ENCODE assay signal across 9 cellular contexts in genomic region chr4:173025131-173025530, GRCh38.
DNase-seq lines count a peak whose midpoint lies in the region; ATAC-seq and TF ChIP-seq lines count a peak whose summit lies in the region.
"Had no signal": no experiment of that assay in that cellular context is flagged by ENCODE, and none has a peak within 500 bp of the region (broad histone marks: within the 10 kb centered on the region; RNA-seq: fewer than 3 reads in every experiment).

No MANE protein-coding gene starts in this region.

- H3K36me3 ChIP-seq in BLaER1 (no peaks in the 10 kb centered on the region), fibroblast of lung (ENCODE audit: control insufficient read depth, insufficient read depth, low read length) (no peaks in the 10 kb centered on the region)

- H3K9me3 Mint-ChIP-seq in natural killer cell = no peaks in the 10 kb centered on the region
- H3K9me3 Mint-ChIP-seq: activated B cell treated with CpG ODN at 0.5 μM for 24 hours had no signal

- peak; percentile 71 to 79 for TF ChIP-seq CTCF in fibroblast of lung (conservative IDR thresholded peaks at IDR 0.05 in 1 of 2, IDR thresholded peaks at IDR 0.05 in 1 of 2; ENCODE audit: low read depth in 1 of 2, low read length in 2 of 2)
- peak; percentile 19 for TF ChIP-seq CTCF in natural killer cell (IDR thresholded peaks at IDR 0.05)

- peaks cover 0 to 2% of the 10 kb centered on the region in 2 donors for H3K27me3 Mint-ChIP-seq in natural killer cell (ENCODE audit: low read depth in 2 of 2)
- H3K27me3 Mint-ChIP-seq: activated B cell treated with CpG ODN at 0.5 μM for 24 hours had no signal

- peak overlapping the region; percentile 66 for H3K4me2 ChIP-seq in BLaER1
- H3K4me2 ChIP-seq in fibroblast of lung (ENCODE audit: extremely low read depth, insufficient read depth, low read length) = no peak overlapping the region

- peak; percentile 56 for DNase-seq in NCI-H1092 treated with DMSO at 0.1 percent for 48 hours (lab: John Stamatoyannopoulos, UW)
- peak; percentile 43 to 46 for DNase-seq in SW 1271 (lab: John Stamatoyannopoulos, UW)
- DNase-seq in fibroblast of lung (ENCODE audit: low read depth in 2 of 2) = peak; percentile 68 to 85
- no peak for DNase-seq in natural killer cell
- no peak for DNase-seq in GOT3 (lab: John Stamatoyannopoulos, UW)
- DNase-seq: activated B cell treated with CpG ODN at 0.5 μM for 24 hours had no signal

- H3K27ac ChIP-seq in BLaER1 (peak overlapping the region; percentile 68), fibroblast of lung (ENCODE audit: insufficient read depth, low read length) (no peak overlapping the region)

- H3K4me3 ChIP-seq in BLaER1 (no peak overlapping the region), fibroblast of lung (replicated peaks in 1 of 4; ENCODE audit: control extremely low read depth in 1 of 4, insufficient read depth in 1 of 4, low read depth in 3 of 4, low read length in 4 of 4) (no peak overlapping the region)

- H3K27ac Mint-ChIP-seq in natural killer cell = no peak overlapping the region
- H3K27ac Mint-ChIP-seq: activated B cell treated with CpG ODN at 0.5 μM for 24 hours had no signal

- H3K36me3 Mint-ChIP-seq in natural killer cell = no peaks in the 10 kb centered on the region

- no peak overlapping the region for H2AFZ ChIP-seq in fibroblast of lung (ENCODE audit: low read length)

- H3K27me3 ChIP-seq in BLaER1 = no peaks in the 10 kb centered on the region
- H3K27me3 ChIP-seq in fibroblast of lung (ENCODE audit: control insufficient read depth, insufficient read depth, low read length) = no peaks in the 10 kb centered on the region

- H3K4me1 ChIP-seq in BLaER1 = peaks cover 21% of the 10 kb centered on the region
- no peaks in the 10 kb centered on the region for H3K4me1 ChIP-seq in fibroblast of lung (ENCODE audit: control insufficient read depth, extremely low read depth, insufficient read depth, low read length)

- H4K20me1 ChIP-seq in BLaER1 (no peaks in the 10 kb centered on the region), fibroblast of lung (ENCODE audit: control insufficient read depth, extremely low read depth, insufficient read depth, low read length) (no peaks in the 10 kb centered on the region)

- H3K4me1 Mint-ChIP-seq in natural killer cell = peaks cover 0 to 5% of the 10 kb centered on the region in 2 donors

- H3K9ac ChIP-seq in BLaER1 (no peak overlapping the region), fibroblast of lung (ENCODE audit: insufficient read depth, low read length) (no peak overlapping the region)

- H3K4me3 Mint-ChIP-seq in natural killer cell = no peak overlapping the region
- H3K4me3 Mint-ChIP-seq: activated B cell treated with CpG ODN at 0.5 μM for 24 hours had no signal

- intact Hi-C loops in natural killer cell (cut with micrococcal nuclease) = loop anchor here (1.0 to 5.0 kb wide), 3 partner anchors 232 to 392 kb away; no protein-coding TSS in a partner anchor

- ATAC-seq in GM18502 (IDR thresholded peaks at IDR 0.05; ENCODE audit: poor library complexity, unreplicated experiment) = peak; percentile 87
- peak; percentile 66 for ATAC-seq in HG02763 (IDR thresholded peaks at IDR 0.05; ENCODE audit: unreplicated experiment)
- ATAC-seq in natural killer cell = peak in 2 of 3 donors; percentile 29 to 60

- H3K79me2 ChIP-seq in fibroblast of lung (ENCODE audit: control insufficient read depth, insufficient read depth, low read length) = no peaks in the 10 kb centered on the region

- 0 out of 2 replicates have a peak, but pooled peaks cover 3% of the 10 kb centered on the region for H3K9me3 ChIP-seq in BLaER1
- H3K9me3 ChIP-seq in fibroblast of lung (ENCODE audit: control insufficient read depth, insufficient read depth, low read depth, low read length) = no peaks in the 10 kb centered on the region

Comparison
In these comparisons a context has a peak if more than half of its experiments do, and no peak if none do; other contexts are left out.
1. DNase-seq: peak in NCI-H1092 treated with DMSO at 0.1 percent for 48 hours (single experiment), SW 1271 (2 of 2) and fibroblast of lung (2 of 2); none in natural killer cell (single experiment) and GOT3 (single experiment).
2. Peak in every context shown above with its lines, with median percentiles within 50 percentile points of each other: ATAC-seq.